ENCODE assay signal across 25 cellular contexts in genomic region chr6:75968143-75968542, GRCh38.
"Had no signal": no experiment of that assay in that cellular context is flagged by ENCODE, and none has a peak within 500 bp of the region (broad histone marks: within the 10 kb centered on the region; RNA-seq: fewer than 3 reads in every experiment).

No MANE protein-coding gene starts in this region.

- DNase-seq: dermis blood vessel endothelial cell; dorsolateral prefrontal cortex; effector CD4-positive, alpha-beta T cell; effector memory CD4-positive, alpha-beta T cell; erythroblast; esophagus squamous epithelium; foreskin fibroblast; foreskin melanocyte; heart left ventricle; hypothalamus; immature natural killer cell; islet precursor cell; left cardiac atrium; left lung; left ventricle myocardium superior; lower lobe of right lung; mesenchymal stem cell; mucosa of descending colon; naive B cell had no signal

- H3K4me1 ChIP-seq: esophagus squamous epithelium, gastroesophageal sphincter, heart left ventricle, left lung, lower lobe of right lung had no signal

- H3K36me3 ChIP-seq: esophagus squamous epithelium, gastroesophageal sphincter, heart left ventricle, left lung, lower lobe of right lung had no signal

- H3K4me3 ChIP-seq: coronary artery, dorsolateral prefrontal cortex, esophagus squamous epithelium, gastroesophageal sphincter, heart left ventricle, hepatocyte, left lung, lower lobe of right lung, mucosa of descending colon had no signal

- H3K9me3 ChIP-seq: esophagus squamous epithelium, gastroesophageal sphincter, heart left ventricle, left lung, lower lobe of right lung, mucosa of descending colon had no signal

- H3K4me1 Mint-ChIP-seq: immature natural killer cell, naive B cell had no signal

- H3K27ac ChIP-seq: coronary artery, dorsolateral prefrontal cortex, epithelial cell of prostate, esophagus squamous epithelium, gastroesophageal sphincter, heart left ventricle, hepatocyte, left lung, lower lobe of right lung had no signal

- H3K36me3 Mint-ChIP-seq: immature natural killer cell, mesothelial cell of epicardium, naive B cell had no signal

- FAIRE-seq: colon had no signal

- H3K9me3 Mint-ChIP-seq: mesothelial cell of epicardium had no signal

- H3K27ac Mint-ChIP-seq: immature natural killer cell, mesothelial cell of epicardium, naive B cell had no signal

- H3K4me3 Mint-ChIP-seq: immature natural killer cell, mesothelial cell of epicardium, naive B cell had no signal
